Comparison of ENCODE assay signal across 8 cellular contexts in the genomic region with DNA sequence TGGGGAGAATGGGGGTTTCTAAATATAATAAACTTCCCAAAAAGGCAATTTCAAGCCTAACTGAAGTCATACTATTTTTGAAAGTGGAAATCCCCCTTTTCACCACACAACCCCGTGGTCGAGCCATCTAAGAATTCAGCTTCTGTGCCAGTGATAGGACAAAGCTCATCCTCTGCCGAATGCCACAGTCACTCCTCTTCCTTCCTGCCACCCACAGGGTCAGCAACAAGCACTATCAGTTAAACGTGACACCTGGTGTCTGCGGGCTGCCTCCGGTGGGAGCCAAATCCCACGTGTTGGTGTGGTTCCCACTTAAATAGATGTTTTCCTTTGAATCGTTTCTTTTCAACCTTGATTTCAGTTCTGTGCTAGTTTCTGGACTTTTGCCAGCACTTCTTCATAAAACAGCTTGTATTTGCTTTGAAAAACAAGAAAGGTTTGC.
A peak's percentile ranks its signal among the peaks of the same experiment; 100 is the strongest.
DNase-seq lines count a peak whose midpoint lies in the region; ATAC-seq and TF ChIP-seq lines count a peak whose summit lies in the region.

No MANE protein-coding gene starts in this region.

- TF ChIP-seq POLR2A in tibial nerve (IDR thresholded peaks at IDR 0.05): no peak

- no peak for TF ChIP-seq CTCF in tibial nerve (IDR thresholded peaks at IDR 0.05)

- DNase-seq in EL (peak; percentile 42), KBM-7 (peak; percentile 88), globus pallidus (ENCODE audit: low spot score) (peak; percentile 33), NCI-H1436 (lab: John Stamatoyannopoulos, UW) (no peak), tibial nerve (ENCODE audit: low spot score in 2 of 2) (no peak)
- DNase-seq in activated CD4-positive, alpha-beta T cell treated with anti-CD3 and anti-CD28 coated beads, Interleukin-2, amount 50 U/mL, for 4 hours: peak; percentile 67 to 75
- DNase-seq in stimulated activated CD8-positive, alpha-beta memory T cell treated with anti-CD3 and anti-CD28 coated beads, Interleukin-7, amount 100 ng/mL, for 24 hours (ENCODE audit: low read depth): peak; percentile 57

- H3K27me3 ChIP-seq in tibial nerve: no peaks in the 10 kb centered on the region

- 14 to 15% methylated on average over 8 of the region's 8 CpGs for WGBS in tibial nerve, 2 donors

- no peak overlapping the region for H3K27ac ChIP-seq in tibial nerve

- no peaks in the 10 kb centered on the region for H3K36me3 ChIP-seq in tibial nerve

- ATAC-seq in GM21390 (IDR thresholded peaks at IDR 0.05; ENCODE audit: unreplicated experiment): peak; percentile 80

- H3K4me1 ChIP-seq in tibial nerve: peaks cover 0 to 32% (median 10%) of the 10 kb centered on the region in 4 donors

- TF ChIP-seq EP300 in tibial nerve (IDR thresholded peaks at IDR 0.05): no peak

- in situ Hi-C loops in KBM-7 (cut with MboI; ENCODE audit: low pct_unique_long_range_greater_than_20kb, low sequenced_read_pairs): no loop called here

- no peak overlapping the region for H3K4me3 ChIP-seq in tibial nerve

- no peaks in the 10 kb centered on the region for H3K9me3 ChIP-seq in tibial nerve

Comparison
In these comparisons a context has a peak if more than half of its experiments do, and no peak if none do; other contexts are left out.
1. DNase-seq: peak in EL (single experiment), KBM-7 (single experiment), activated CD4-positive, alpha-beta T cell treated with anti-CD3 and anti-CD28 coated beads, Interleukin-2, amount 50 U/mL, for 4 hours (2 of 2), globus pallidus (single experiment) and stimulated activated CD8-positive, alpha-beta memory T cell treated with anti-CD3 and anti-CD28 coated beads, Interleukin-7, amount 100 ng/mL, for 24 hours (single experiment); none in NCI-H1436 (single experiment) and tibial nerve (0 of 2).